Comparison of ENCODE assay signal across 8 cellular contexts in genomic region chr1:107057197-107058133, GRCh38. TPM values are rescaled to one million over a fixed set of nuclear protein-coding genes. Genes with fewer than 3 reads are reported as not detected.
DNase-seq lines count a peak whose midpoint lies in the region; ATAC-seq and TF ChIP-seq lines count a peak whose summit lies in the region.

No MANE protein-coding gene starts in this region.

- H3K27ac ChIP-seq in adrenal gland (peak overlapping the region in 3 of 5 donors; percentile 80 to 85 (median 85)), heart right ventricle (peak overlapping the region; percentile 8 to 90 (median 84))

- H3K36me3 ChIP-seq in adrenal gland (replicated peaks in 1 of 2) (no peaks in the 10 kb centered on the region), heart right ventricle (peaks cover 0 to 20% (median 3%) of the 10 kb centered on the region in 9 donors)

- intact Hi-C loops in adrenal gland (cut with DNase I) (no loop called here), heart right ventricle (cut with DNase I) (no loop called here), posterior cingulate gyrus (cut with DNase I) (no loop called here)

- H3K4me1 ChIP-seq in adrenal gland (replicated peaks in 1 of 2), result peaks cover 4 to 11% of the 10 kb centered on the region in 2 donors
- H3K4me1 ChIP-seq in heart right ventricle, result peaks cover 0 to 23% (median 9%) of the 10 kb centered on the region in 9 donors

- no peaks in the 10 kb centered on the region for H3K27me3 ChIP-seq in adrenal gland
- H3K27me3 ChIP-seq in heart right ventricle, result no peaks in the 10 kb centered on the region

- H3K9me3 ChIP-seq in adrenal gland (replicated peaks in 1 of 3) (no peaks in the 10 kb centered on the region), heart right ventricle (no peaks in the 10 kb centered on the region)

- peak; percentile 49 for DNase-seq in DMS79 (lab: John Stamatoyannopoulos, UW)
- DNase-seq in HT1080 (ENCODE audit: low read depth), result peak; percentile 45
- DNase-seq in SHP77 (lab: John Stamatoyannopoulos, UW), result peak; percentile 56 to 80
- DNase-seq in adrenal gland, result peak; percentile 67 to 82 (median 71)
- DNase-seq in heart right ventricle, result peak; percentile 65 to 70
- peak; percentile 36 to 95 (median 66) for DNase-seq in posterior cingulate gyrus
- DNase-seq in NCI-H1436 treated with DMSO at 0.1 percent for 48 hours (lab: John Stamatoyannopoulos, UW), result no peak

- ATAC-seq in GM21447 (IDR thresholded peaks at IDR 0.05; ENCODE audit: unreplicated experiment), result peak; percentile 54
- peak; percentile 85 to 94 (median 92) for ATAC-seq in heart right ventricle

- TF ChIP-seq CTCF in adrenal gland (IDR thresholded peaks at IDR 0.05), result no peak
- no peak for TF ChIP-seq CTCF in heart right ventricle (IDR thresholded peaks at IDR 0.05)

- TF ChIP-seq POLR2A in adrenal gland (IDR thresholded peaks at IDR 0.05), result peak in 1 of 2 donors; percentile 35

- WGBS in adrenal gland, 4 donors, result 6 to 44% (median 10%) methylated on average over 9 to 55 of the region's 55 CpGs
- WGBS in heart right ventricle, 2 donors, result 4% methylated on average over 54 to 55 of the region's 55 CpGs

- peak overlapping the region; percentile 56 to 92 (median 60) for H3K4me3 ChIP-seq in adrenal gland
- peak overlapping the region; percentile 51 to 99 (median 92) for H3K4me3 ChIP-seq in heart right ventricle

RNA-seq across cellular contexts. Expression of gene PRMT6, which starts 1.0 kb away (rescaled TPM):
- total RNA-seq in HT1080 (2014; rRNA removed; shearing (Covaris generic)), result 24.5 and 36.0 TPM in 2 replicates
- polyA plus RNA-seq in HT1080 (2015; cell fraction: cytosol; rRNA removed), result 27.8 and 30.1 TPM in 2 replicates
- polyA plus RNA-seq in HT1080 (2015; cell fraction: nucleus; rRNA removed), result 16.9 and 18.4 TPM in 2 replicates
- total RNA-seq in adrenal gland (10 to 100 TPM; 15.3 to 30.4 (median 19.2) TPM), heart right ventricle (1 to 10 TPM; 2.3 to 5.5 (median 4.0) TPM)
- polyA plus RNA-seq in adrenal gland (10 to 100 TPM in 1 of 3 donors, 1 to 10 TPM in 2; 9.0 to 14.4 (median 9.7) TPM), heart right ventricle (1 to 10 TPM; 3.0 to 5.7 TPM)
